ENCODE assay signal across 38 cellular contexts in the genomic region with DNA sequence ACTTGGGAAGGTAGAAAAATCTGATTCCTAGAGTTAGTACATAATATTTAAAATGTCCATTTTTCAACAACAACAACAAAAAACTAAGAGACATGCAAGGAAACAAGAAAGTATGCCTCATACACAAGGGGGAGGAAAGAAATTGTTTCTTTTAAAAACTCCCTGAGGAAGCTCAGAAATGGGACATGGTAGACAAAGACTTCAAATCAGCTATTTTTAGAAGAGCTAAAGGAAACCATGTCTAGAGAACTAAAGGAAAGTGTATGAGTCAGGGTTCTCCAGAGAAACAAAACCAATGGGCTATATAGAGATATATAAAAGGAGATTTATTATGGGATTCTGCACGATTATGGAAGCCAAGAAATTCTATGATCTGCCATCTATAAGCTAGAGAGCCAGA.
"Had no signal": no experiment of that assay in that cellular context is flagged by ENCODE, and none has a peak within 500 bp of the region (broad histone marks: within the 10 kb centered on the region; RNA-seq: fewer than 3 reads in every experiment).

No MANE protein-coding gene starts in this region.

- H3K27ac ChIP-seq: adrenal gland, cardiac muscle cell, VCaP had no signal

- ATAC-seq: activated CD8-positive, alpha-beta T cell treated with anti-CD3 and anti-CD28 coated beads for 36 hours; activated naive CD4-positive, alpha-beta T cell treated with anti-CD3 and anti-CD28 coated beads, Interleukin-2, amount 50 U/mL, for 72 hours; activated T-cell treated with anti-CD3 and anti-CD28 coated beads, Interleukin-2, amount 50 U/mL, for 4 hours; activated T-cell treated with anti-CD3 and anti-CD28 coated beads, Interleukin-2, amount 50 U/mL, for 72 hours; activated T-helper 17 cell treated with anti-CD3 and anti-CD28 coated beads, Interleukin-2, amount 50 U/mL, for 72 hours had no signal

- H3K9me3 Mint-ChIP-seq: activated CD4-positive, alpha-beta memory T cell treated with anti-CD3 and anti-CD28 coated beads for 36 hours; activated CD4-positive, alpha-beta T cell treated with anti-CD3 and anti-CD28 coated beads, Interleukin-2, amount 10 ng/mL, durations not matched to agents 24 days and 14 days; T-helper 2 cell treated with Interferon-gamma antibody and Interleukin-4, amounts not matched to agents 5 μg/mL and 100 μg/mL, for 36 hours had no signal

- H3K36me3 ChIP-seq: adrenal gland, cardiac muscle cell had no signal

- H3K27ac Mint-ChIP-seq: activated B cell treated with CpG ODN at 0.5 μM for 24 hours; activated CD4-positive, alpha-beta memory T cell treated with anti-CD3 and anti-CD28 coated beads for 36 hours; activated CD4-positive, alpha-beta T cell treated with anti-CD3 and anti-CD28 coated beads, Interleukin-2, amount 10 ng/mL, durations not matched to agents 24 days and 14 days; activated CD8-positive, alpha-beta T cell treated with anti-CD3 and anti-CD28 coated beads for 36 hours; activated naive CD4-positive, alpha-beta T cell treated with anti-CD3 and anti-CD28 coated beads for 36 hours; activated naive CD4-positive, alpha-beta T cell treated with anti-CD3 and anti-CD28 coated beads, Interleukin-2, amount 50 U/mL, for 72 hours; activated naive CD8-positive, alpha-beta T cell treated with anti-CD3 and anti-CD28 coated beads for 36 hours; activated T-cell treated with anti-CD3 and anti-CD28 coated beads, Interleukin-2, amount 50 U/mL, for 72 hours; activated T-helper 1 cell treated with anti-CD3 and anti-CD28 coated beads, Interleukin-12 subunit alpha, Interleukin-12 subunit beta, Interleukin-2, Interleukin-4 antibody, amounts not matched to agents 30 ng/mL and 10 ng/mL and 1 ng/mL, durations not matched to agents 14 hours and 24 hours and 36 hours; activated T-helper 17 cell treated with anti-CD3 and anti-CD28 coated beads, Interleukin-2, amount 50 U/mL, for 72 hours; brain; T-helper 1 cell treated with Interleukin-12 subunit alpha and Interleukin-12 subunit beta and Interleukin-4 antibody, amounts not matched to agents 30 μg/mL and 1 μg/mL, for 36 hours; T-helper 2 cell treated with Interferon-gamma antibody and Interleukin-4, amounts not matched to agents 5 μg/mL and 100 μg/mL, for 36 hours had no signal

- DNase-seq: activated B cell treated with CpG ODN at 0.5 μM for 24 hours; activated CD4-positive, alpha-beta memory T cell treated with anti-CD3 and anti-CD28 coated beads for 36 hours; activated CD4-positive, alpha-beta T cell treated with anti-CD3 and anti-CD28 coated beads for 4 hours; activated CD4-positive, alpha-beta T cell treated with anti-CD3 and anti-CD28 coated beads, Interleukin-2, amount 50 U/mL, for 1 hour; activated CD4-positive, alpha-beta T cell treated with anti-CD3 and anti-CD28 coated beads, Interleukin-2, amount 50 U/mL, for 4 hours; activated CD4-positive, CD25-positive, alpha-beta regulatory T cell treated with anti-CD3 and anti-CD28 coated beads, Interleukin-2, amount 50 U/mL, for 72 hours; activated CD8-positive, alpha-beta memory T cell treated with anti-CD3 and anti-CD28 coated beads, Interleukin-2, amount 50 U/mL, for 4 hours; activated CD8-positive, alpha-beta T cell treated with anti-CD3 and anti-CD28 coated beads for 36 hours; activated effector memory CD4-positive, alpha-beta T cell treated with anti-CD3 and anti-CD28 coated beads, Interleukin-2, amount 50 U/mL, for 16 hours; activated gamma-delta T cell treated with Interleukin-2 at 50 U/mL for 16 hours; activated naive CD4-positive, alpha-beta T cell; activated naive CD4-positive, alpha-beta T cell treated with anti-CD3 and anti-CD28 coated beads for 36 hours; activated naive CD4-positive, alpha-beta T cell treated with anti-CD3 and anti-CD28 coated beads, Interleukin-2, amount 50 U/mL, for 16 hours; activated naive CD8-positive, alpha-beta T cell treated with anti-CD3 and anti-CD28 coated beads for 36 hours; activated T-cell treated with anti-CD3 and anti-CD28 coated beads for 4 hours; activated T-cell treated with anti-CD3 and anti-CD28 coated beads, Interleukin-2, amount 50 U/mL, for 1 hour; activated T-cell treated with anti-CD3 and anti-CD28 coated beads, Interleukin-2, amount 50 U/mL, for 4 hours; activated T-cell treated with anti-CD3 and anti-CD28 coated beads, Interleukin-2, amount 50 U/mL, for 72 hours; adrenal gland; amniotic stem cell; aorta; caudate nucleus; cerebellar nuclear complex; T-helper 1 cell; T-helper 2 cell; T-helper 9 cell had no signal

- H3K36me3 Mint-ChIP-seq: activated CD4-positive, alpha-beta memory T cell treated with anti-CD3 and anti-CD28 coated beads for 36 hours; activated naive CD8-positive, alpha-beta T cell treated with anti-CD3 and anti-CD28 coated beads for 36 hours; brain had no signal

- H3K9me3 ChIP-seq: adrenal gland had no signal

- H3K27me3 ChIP-seq: adrenal gland, cardiac muscle cell had no signal

- H3K27me3 Mint-ChIP-seq: activated CD4-positive, alpha-beta T cell treated with anti-CD3 and anti-CD28 coated beads, Interleukin-2, amount 10 ng/mL, durations not matched to agents 24 days and 14 days had no signal

- H3K4me1 ChIP-seq: adrenal gland had no signal

- H3K4me3 ChIP-seq: adrenal gland, cardiac muscle cell had no signal

- H3K4me1 Mint-ChIP-seq: activated B cell treated with CpG ODN at 0.5 μM for 24 hours; activated CD4-positive, alpha-beta T cell treated with anti-CD3 and anti-CD28 coated beads, Interleukin-2, amount 10 ng/mL, durations not matched to agents 24 days and 14 days; activated naive CD8-positive, alpha-beta T cell treated with anti-CD3 and anti-CD28 coated beads for 36 hours; activated T-helper 17 cell treated with anti-CD3 and anti-CD28 coated beads, Interleukin-2, amount 50 U/mL, for 72 hours; central memory CD8-positive, alpha-beta T cell had no signal

- FAIRE-seq: bronchial epithelial cell, TTC549 had no signal

- H3K4me3 Mint-ChIP-seq: activated B cell treated with CpG ODN at 0.5 μM for 24 hours; activated CD4-positive, alpha-beta memory T cell treated with anti-CD3 and anti-CD28 coated beads for 36 hours; activated CD4-positive, alpha-beta T cell treated with anti-CD3 and anti-CD28 coated beads, Interleukin-2, amount 10 ng/mL, durations not matched to agents 24 days and 14 days; activated CD8-positive, alpha-beta T cell treated with anti-CD3 and anti-CD28 coated beads for 36 hours; activated naive CD4-positive, alpha-beta T cell treated with anti-CD3 and anti-CD28 coated beads for 36 hours; activated naive CD8-positive, alpha-beta T cell treated with anti-CD3 and anti-CD28 coated beads for 36 hours; activated T-cell treated with anti-CD3 and anti-CD28 coated beads, Interleukin-2, amount 50 U/mL, for 4 hours; activated T-cell treated with anti-CD3 and anti-CD28 coated beads, Interleukin-2, amount 50 U/mL, for 72 hours; activated T-helper 1 cell treated with anti-CD3 and anti-CD28 coated beads, Interleukin-12 subunit alpha, Interleukin-12 subunit beta, Interleukin-2, Interleukin-4 antibody, amounts not matched to agents 30 ng/mL and 10 ng/mL and 1 ng/mL, durations not matched to agents 14 hours and 24 hours and 36 hours; activated T-helper 17 cell treated with anti-CD3 and anti-CD28 coated beads, Interleukin-2, amount 50 U/mL, for 72 hours; brain; central memory CD8-positive, alpha-beta T cell; T-helper 1 cell treated with Interleukin-12 subunit alpha and Interleukin-12 subunit beta and Interleukin-4 antibody, amounts not matched to agents 30 μg/mL and 1 μg/mL, for 36 hours; T-helper 2 cell treated with Interferon-gamma antibody and Interleukin-4, amounts not matched to agents 5 μg/mL and 100 μg/mL, for 36 hours had no signal
